ENCODE assay signal across 8 cellular contexts in genomic region chr2:201781583-201782051, GRCh38. TPM values are rescaled to one million over a fixed set of nuclear protein-coding genes. Genes with fewer than 3 reads are reported as not detected.
DNase-seq lines count a peak whose midpoint lies in the region; ATAC-seq and TF ChIP-seq lines count a peak whose summit lies in the region.

No MANE protein-coding gene starts in this region.

- peaks cover 19% of the 10 kb centered on the region for H3F3A ChIP-seq in GM23248 (ENCODE audit: insufficient read depth)

- peaks cover 9% of the 10 kb centered on the region for H3K27me3 Mint-ChIP-seq in dendritic cell treated with granulocyte-macrophage colony-stimulating factor and Interleukin-4, amounts not matched to agents 40 ng/mL and 50 ng/mL, for 4 days

- in situ Hi-C loops in GM23248 (cut with MboI): no loop called here

- peak overlapping the region; percentile 97 for H3K4me3 Mint-ChIP-seq in dendritic cell treated with granulocyte-macrophage colony-stimulating factor and Interleukin-4, amounts not matched to agents 40 ng/mL and 50 ng/mL, for 4 days

- H3K9ac ChIP-seq in GM23248: peak overlapping the region; percentile 87

- H3K9me3 Mint-ChIP-seq in dendritic cell treated with granulocyte-macrophage colony-stimulating factor and Interleukin-4, amounts not matched to agents 40 ng/mL and 50 ng/mL, for 4 days: no peaks in the 10 kb centered on the region

- H3K27ac ChIP-seq in C4-2B (peak overlapping the region; percentile 79), GM23248 (peak overlapping the region; percentile 77), SJCRH30 (peak overlapping the region; percentile 62; the same call in 1 of the 2 replicates), mesodermal cell (ENCODE audit: low read depth, low read length, severe bottlenecking) (peak overlapping the region; percentile 94), testis (peak overlapping the region; percentile 77 to 86)

- peaks cover 21% of the 10 kb centered on the region for H3K4me1 Mint-ChIP-seq in dendritic cell treated with granulocyte-macrophage colony-stimulating factor and Interleukin-4, amounts not matched to agents 40 ng/mL and 50 ng/mL, for 4 days (ENCODE audit: low read depth)

- intact Hi-C loops in dendritic cell treated with granulocyte-macrophage colony-stimulating factor and Interleukin-4, amounts not matched to agents 40 ng/mL and 50 ng/mL, for 4 days (cut with micrococcal nuclease): loop anchor here (10.0 kb wide), 1 partner anchor 327 kb away; the partner anchor contains the start of genes STRADB and TRAK2
- intact Hi-C loops in testis (cut with DNase I; ENCODE audit: low total_unique reads): no loop called here

- H3K79me2 ChIP-seq in GM23248 (ENCODE audit: insufficient read depth): peaks cover 41% of the 10 kb centered on the region

- ATAC-seq in HG02884 (IDR thresholded peaks at IDR 0.05; ENCODE audit: unreplicated experiment) (no peak), GM21737 (IDR thresholded peaks at IDR 0.05; ENCODE audit: unreplicated experiment) (no peak)

- TF ChIP-seq CTCF in C4-2B (conservative IDR thresholded peaks at IDR 0.05) (no peak), testis (IDR thresholded peaks at IDR 0.05) (no peak)

- H3K36me3 Mint-ChIP-seq in dendritic cell treated with granulocyte-macrophage colony-stimulating factor and Interleukin-4, amounts not matched to agents 40 ng/mL and 50 ng/mL, for 4 days (ENCODE audit: low read depth): peaks cover 17% of the 10 kb centered on the region

- peak overlapping the region; percentile 82 for H3K4me3 ChIP-seq in GM23248
- H3K4me3 ChIP-seq in SJCRH30: peak overlapping the region; percentile 70
- H3K4me3 ChIP-seq in mesodermal cell (ENCODE audit: extremely low read depth, insufficient read depth, low read length, poor library complexity, severe bottlenecking): peak overlapping the region; percentile 89
- peak overlapping the region; percentile 81 to 95 for H3K4me3 ChIP-seq in testis

- TF ChIP-seq POLR2A in testis (IDR thresholded peaks at IDR 0.05): no peak

- no peaks in the 10 kb centered on the region for H4K20me1 ChIP-seq in GM23248 (ENCODE audit: insufficient read depth)

- DNase-seq in GM23248 (peak; percentile 57), SJCRH30 (no peak), testis (peak; percentile 34)

- peak overlapping the region; percentile 84 for H3K4me2 ChIP-seq in GM23248 (ENCODE audit: unreplicated experiment)

- H3K27ac Mint-ChIP-seq in dendritic cell treated with granulocyte-macrophage colony-stimulating factor and Interleukin-4, amounts not matched to agents 40 ng/mL and 50 ng/mL, for 4 days: peak overlapping the region; percentile 90

- H3K9me3 ChIP-seq in GM23248 (ENCODE audit: low read depth): no peaks in the 10 kb centered on the region
- no peaks in the 10 kb centered on the region for H3K9me3 ChIP-seq in SJCRH30 (replicated peaks)
- H3K9me3 ChIP-seq in mesodermal cell (ENCODE audit: control insufficient read depth, low read length): no peaks in the 10 kb centered on the region
- no peaks in the 10 kb centered on the region for H3K9me3 ChIP-seq in testis

- H3K27me3 ChIP-seq in GM23248 (replicated peaks; ENCODE audit: insufficient read depth) (no peaks in the 10 kb centered on the region), SJCRH30 (no peaks in the 10 kb centered on the region), testis (no peaks in the 10 kb centered on the region)

- H3K4me1 ChIP-seq in GM23248 (ENCODE audit: insufficient read depth): peaks cover 39% of the 10 kb centered on the region
- H3K4me1 ChIP-seq in SJCRH30: no peaks in the 10 kb centered on the region
- H3K4me1 ChIP-seq in mesodermal cell (ENCODE audit: control insufficient read depth, insufficient read depth, low read length, poor library complexity, severe bottlenecking): peaks cover 6% of the 10 kb centered on the region
- H3K4me1 ChIP-seq in testis: peaks cover 10% of the 10 kb centered on the region

- no peaks in the 10 kb centered on the region for H3K9me2 ChIP-seq in GM23248 (ENCODE audit: insufficient read depth)

- H3K36me3 ChIP-seq in GM23248 (ENCODE audit: low read depth) (no peaks in the 10 kb centered on the region), SJCRH30 (no peaks in the 10 kb centered on the region), mesodermal cell (ENCODE audit: control insufficient read depth, insufficient read depth, low read length) (no peaks in the 10 kb centered on the region), testis (ENCODE audit: low read depth, missing control alignments) (no peaks in the 10 kb centered on the region)

- H2AFZ ChIP-seq in GM23248: peak overlapping the region; percentile 93

- 1 to 2% methylated on average over 13 of the region's 13 CpGs for WGBS in GM23248 (ENCODE audit: low coverage in 1 of 2, low lambda C conversion rate in 2 of 2, missing lambda C conversion rate in 2 of 2), 2 experiments
- WGBS in mesodermal cell (ENCODE audit: insufficient coverage in 2 of 2), 2 experiments: 74 to 82% methylated on average over 12 to 13 of the region's 13 CpGs
- WGBS in testis, 2 donors: 1 to 2% methylated on average over 13 of the region's 13 CpGs

RNA-seq across cellular contexts. Expression of gene ALS2, which starts 0.9 kb away (rescaled TPM):
- 17.3 and 24.8 TPM in 2 replicates for total RNA-seq in GM23248 (2014; rRNA removed; shearing (Covaris generic))
- polyA plus RNA-seq in GM23248 (2016; fragmentation: Nextera tagmentation; extraction: Ambion mirVana) (9.0 and 9.5 TPM in 2 replicates), testis (ENCODE audit: insufficient read depth, low read depth, low replicate concordance) (14.0 TPM)
- 21.9 and 22.0 TPM in 2 replicates for total RNA-seq in SJCRH30 (2014; rRNA removed; shearing (Covaris generic))
- polyA plus RNA-seq in mesodermal cell (2013, experiment 1 of 2): 25.5 TPM
- 23.8 TPM for polyA plus RNA-seq in mesodermal cell (2013, experiment 2 of 2)
- total RNA-seq in testis: 10 to 100 TPM; 17.0 to 19.2 TPM

RNA-seq across cellular contexts. Expression of gene CDK15, which starts 24.7 kb away (rescaled TPM):
- total RNA-seq in GM23248 (2014; rRNA removed; shearing (Covaris generic)): 1.3 and 3.2 TPM in 2 replicates
- polyA plus RNA-seq in GM23248 (2016; fragmentation: Nextera tagmentation; extraction: Ambion mirVana) (0.88 and 1.7 TPM in 2 replicates), testis (ENCODE audit: insufficient read depth, low read depth, low replicate concordance) (5.6 TPM)
- total RNA-seq in SJCRH30 (2014; rRNA removed; shearing (Covaris generic)): 0.20 and 0.47 TPM in 2 replicates
- polyA plus RNA-seq in mesodermal cell (2013, experiment 1 of 2): 0.37 TPM
- polyA plus RNA-seq in mesodermal cell (2013, experiment 2 of 2): not detected
- 1 to 10 TPM; 1.8 to 6.3 TPM for total RNA-seq in testis

Comparison
In these comparisons a context has a peak if more than half of its experiments do, and no peak if none do; other contexts are left out.
1. DNase-seq: peak in GM23248 (single experiment) and testis (single experiment); none in SJCRH30 (0 of 2).
2. Peak in every context shown above with its lines, with median percentiles within 50 percentile points of each other: H3K27ac ChIP-seq and H3K4me3 ChIP-seq.